In genomic region chr3:191120447-191121304, GRCh38 we compare ENCODE assay signal across 19 cellular contexts.
A peak's percentile ranks its signal among the peaks of the same experiment; 100 is the strongest.
DNase-seq lines count a peak whose midpoint lies in the region; ATAC-seq lines count a peak whose summit lies in the region.
"Had no signal": no experiment of that assay in that cellular context is flagged by ENCODE, and none has a peak within 500 bp of the region (broad histone marks: within the 10 kb centered on the region; RNA-seq: fewer than 3 reads in every experiment).

No MANE protein-coding gene starts in this region.

- no peaks in the 10 kb centered on the region for H3K27me3 Mint-ChIP-seq in natural killer cell treated with Interleukin-12 subunit alpha and Interleukin-12 subunit beta and Interleukin-15 and Interleukin-18, amount 100 ng/mL, for 72 hours
- H3K27me3 Mint-ChIP-seq: activated B cell treated with CpG ODN at 0.5 μM for 24 hours; activated CD8-positive, alpha-beta memory T cell treated with anti-CD3 and anti-CD28 coated beads, Interleukin-2, amount 10 ng/mL, durations not matched to agents 7 days and 5 days had no signal

- H3K4me3 Mint-ChIP-seq in natural killer cell treated with Interleukin-12 subunit alpha and Interleukin-12 subunit beta and Interleukin-15 and Interleukin-18, amount 100 ng/mL, for 72 hours: no peak overlapping the region
- H3K4me3 Mint-ChIP-seq: activated B cell treated with CpG ODN at 0.5 μM for 24 hours; activated CD8-positive, alpha-beta memory T cell treated with anti-CD3 and anti-CD28 coated beads, Interleukin-2, amount 10 ng/mL, durations not matched to agents 7 days and 5 days; activated naive CD4-positive, alpha-beta T cell treated with anti-CD3 and anti-CD28 coated beads for 36 hours; GM23338 had no signal

- H3K36me3 Mint-ChIP-seq in natural killer cell treated with Interleukin-12 subunit alpha and Interleukin-12 subunit beta and Interleukin-15 and Interleukin-18, amount 100 ng/mL, for 72 hours: no peaks in the 10 kb centered on the region
- H3K36me3 Mint-ChIP-seq: activated CD8-positive, alpha-beta memory T cell treated with anti-CD3 and anti-CD28 coated beads, Interleukin-2, amount 10 ng/mL, durations not matched to agents 7 days and 5 days had no signal

- DNase-seq in glomerular visceral epithelial cell (ENCODE audit: extremely low spot score) (peak; percentile 49), occipital lobe (lab: John Stamatoyannopoulos, UW) (no peak)
- no peak for DNase-seq in natural killer cell treated with Interleukin-12 subunit alpha and Interleukin-12 subunit beta and Interleukin-15 and Interleukin-18, amount 100 ng/mL, for 72 hours (ENCODE audit: low spot score)
- DNase-seq: activated B cell treated with CpG ODN at 0.5 μM for 24 hours; activated CD8-positive, alpha-beta memory T cell treated with anti-CD3 and anti-CD28 coated beads, Interleukin-2, amount 10 ng/mL, durations not matched to agents 7 days and 5 days; activated naive CD4-positive, alpha-beta T cell treated with anti-CD3 and anti-CD28 coated beads for 36 hours; hippocampal formation; IMR-90; ovary; stimulated activated naive CD4-positive, alpha-beta T cell; trophoblast cell had no signal

- ATAC-seq in GM18873 (IDR thresholded peaks at IDR 0.05; ENCODE audit: low FRiP score, unreplicated experiment) (peak; percentile 82), GM21528 (IDR thresholded peaks at IDR 0.05; ENCODE audit: low FRiP score, unreplicated experiment) (peak; percentile 78), HG03135 (IDR thresholded peaks at IDR 0.05; ENCODE audit: unreplicated experiment) (peak; percentile 87), GM19351 (IDR thresholded peaks at IDR 0.05; ENCODE audit: unreplicated experiment) (no peak), esophagus mucosa (no peak)
- ATAC-seq in natural killer cell treated with Interleukin-12 subunit alpha and Interleukin-12 subunit beta and Interleukin-15 and Interleukin-18, amount 100 ng/mL, for 72 hours: no peak
- ATAC-seq: activated CD8-positive, alpha-beta memory T cell treated with anti-CD3 and anti-CD28 coated beads, Interleukin-2, amount 10 ng/mL, durations not matched to agents 7 days and 5 days; GM23338; left lobe of liver; Right ventricle myocardium inferior had no signal

- no peaks in the 10 kb centered on the region for H3K4me1 Mint-ChIP-seq in natural killer cell treated with Interleukin-12 subunit alpha and Interleukin-12 subunit beta and Interleukin-15 and Interleukin-18, amount 100 ng/mL, for 72 hours (ENCODE audit: low read depth in 2 of 2)
- H3K4me1 Mint-ChIP-seq: activated CD8-positive, alpha-beta memory T cell treated with anti-CD3 and anti-CD28 coated beads, Interleukin-2, amount 10 ng/mL, durations not matched to agents 7 days and 5 days; GM23338 had no signal

- H3K9me3 Mint-ChIP-seq in natural killer cell treated with Interleukin-12 subunit alpha and Interleukin-12 subunit beta and Interleukin-15 and Interleukin-18, amount 100 ng/mL, for 72 hours: peaks cover 2% of the 10 kb centered on the region
- H3K9me3 Mint-ChIP-seq: activated B cell treated with CpG ODN at 0.5 μM for 24 hours had no signal

- no peak overlapping the region for H3K27ac Mint-ChIP-seq in natural killer cell treated with Interleukin-12 subunit alpha and Interleukin-12 subunit beta and Interleukin-15 and Interleukin-18, amount 100 ng/mL, for 72 hours
- H3K27ac Mint-ChIP-seq: activated B cell treated with CpG ODN at 0.5 μM for 24 hours; activated CD8-positive, alpha-beta memory T cell treated with anti-CD3 and anti-CD28 coated beads, Interleukin-2, amount 10 ng/mL, durations not matched to agents 7 days and 5 days; activated naive CD4-positive, alpha-beta T cell treated with anti-CD3 and anti-CD28 coated beads for 36 hours; GM23338 had no signal

Comparison
In these comparisons a context has a peak if more than half of its experiments do, and no peak if none do; other contexts are left out.
1. ATAC-seq: peak in GM18873 (single experiment), GM21528 (single experiment) and HG03135 (single experiment); none in GM19351 (single experiment), natural killer cell treated with Interleukin-12 subunit alpha and Interleukin-12 subunit beta and Interleukin-15 and Interleukin-18, amount 100 ng/mL, for 72 hours (0 of 2) and esophagus mucosa (single experiment).